1 cellular context compared by ENCODE assay signal in genomic region chrX:132614297-132614696, GRCh38.
TF ChIP-seq lines count a peak whose summit lies in the region.

No MANE protein-coding gene starts in this region.

TF ChIP-seq in liver, 16 proteins besides CTCF, POLR2A, EP300 and RAD21 (continued from another document):
- TF ChIP-seq ZBTB33 (IDR thresholded peaks at IDR 0.05), result no peak
- no peak for TF ChIP-seq HNF4G (IDR thresholded peaks at IDR 0.05)
